In genomic region chr7:106959753-106960152, GRCh38 we compare ENCODE assay signal across 10 cellular contexts.
DNase-seq lines count a peak whose midpoint lies in the region; ATAC-seq and TF ChIP-seq lines count a peak whose summit lies in the region.
"Had no signal": no experiment of that assay in that cellular context is flagged by ENCODE, and none has a peak within 500 bp of the region (broad histone marks: within the 10 kb centered on the region; RNA-seq: fewer than 3 reads in every experiment).

No MANE protein-coding gene starts in this region.

- WGBS in endodermal cell (ENCODE audit: insufficient coverage in 1 of 2, insufficient read length in 1 of 2), 2 experiments: 14 to 34% methylated on average over 1 to 2 of the region's 2 CpGs
- 42 to 61% (median 51%) methylated on average over 2 of the region's 2 CpGs for WGBS in heart left ventricle, 4 donors

- no peak overlapping the region for H2AFZ ChIP-seq in MM.1S (ENCODE audit: low read length)

- ATAC-seq in left ventricle myocardium superior (no peak), heart left ventricle (no peak), lower lobe of right lung (no peak)

- H3K79me2 ChIP-seq in MM.1S (ENCODE audit: low read length): no peaks in the 10 kb centered on the region

- H4K20me1 ChIP-seq in MM.1S (ENCODE audit: insufficient read depth, low read length): no peaks in the 10 kb centered on the region

- H3K9ac ChIP-seq in MM.1S (ENCODE audit: low read length): no peak overlapping the region
- H3K9ac ChIP-seq in endodermal cell (ENCODE audit: extremely low read depth, low read length, poor library complexity, severe bottlenecking): no peak overlapping the region

- intact Hi-C loops in left ventricle myocardium superior (cut with micrococcal nuclease): no loop called here
- intact Hi-C loops in heart left ventricle (cut with DNase I): no loop called here
- intact Hi-C loops in lower lobe of right lung (cut with DNase I): no loop called here

- H3F3A ChIP-seq in MM.1S (ENCODE audit: insufficient read depth, low read length): no peaks in the 10 kb centered on the region

- H3K27ac ChIP-seq in MM.1S (ENCODE audit: low read length) (no peak overlapping the region), endodermal cell (ENCODE audit: low read depth, low read length) (no peak overlapping the region), heart left ventricle (no peak overlapping the region), lower lobe of right lung (no peak overlapping the region)

- H3K4me1 Mint-ChIP-seq in endodermal cell: no peaks in the 10 kb centered on the region

- no peak overlapping the region for H3K27ac Mint-ChIP-seq in endodermal cell

- TF ChIP-seq CTCF in MM.1S (IDR thresholded peaks at IDR 0.05; ENCODE audit: low read length) (peak; percentile 19; the same call in 1 of the 2 replicates), endodermal cell (conservative IDR thresholded peaks at IDR 0.05) (peak; percentile 71), heart left ventricle (IDR thresholded peaks at IDR 0.05) (no peak), lower lobe of right lung (IDR thresholded peaks at IDR 0.05) (no peak)

- no peaks in the 10 kb centered on the region for H3K27me3 ChIP-seq in MM.1S (replicated peaks; ENCODE audit: insufficient read depth, low read length)
- H3K27me3 ChIP-seq in endodermal cell (ENCODE audit: control insufficient read depth, insufficient read depth, low read length, poor library complexity, severe bottlenecking): no peaks in the 10 kb centered on the region
- H3K27me3 ChIP-seq in heart left ventricle: no peaks in the 10 kb centered on the region
- no peaks in the 10 kb centered on the region for H3K27me3 ChIP-seq in lower lobe of right lung (ENCODE audit: low read depth)

- H3K27me3 Mint-ChIP-seq in endodermal cell (ENCODE audit: insufficient read depth): no peaks in the 10 kb centered on the region

- no peaks in the 10 kb centered on the region for H3K36me3 Mint-ChIP-seq in endodermal cell (ENCODE audit: low read depth)

- no peaks in the 10 kb centered on the region for H3K9me3 Mint-ChIP-seq in endodermal cell

- H3K9me2 ChIP-seq in MM.1S (replicated peaks; ENCODE audit: insufficient read depth, low read length): no peaks in the 10 kb centered on the region

- no peak for TF ChIP-seq POLR2A in heart left ventricle (IDR thresholded peaks at IDR 0.05)

- DNase-seq in stimulated activated CD4-positive, alpha-beta T cell treated with anti-CD3 and anti-CD28 coated beads, Interleukin-15, amount 100 ng/mL, for 24 hours: peak; percentile 10
- DNase-seq in stimulated activated CD4-positive, alpha-beta T cell treated with anti-CD3 and anti-CD28 coated beads, Interleukin-2, amount 100 ng/mL, for 48 hours: no peak
- DNase-seq in MM.1S: no peak
- peak; percentile 84 for DNase-seq in endodermal cell
- DNase-seq in NCI-H774 (lab: John Stamatoyannopoulos, UW): no peak
- DNase-seq in left ventricle myocardium superior: no peak
- DNase-seq in heart left ventricle: no peak
- DNase-seq in lower lobe of right lung: no peak
- DNase-seq: NCI-H1417, substantia nigra had no signal

- H3K9me3 ChIP-seq in MM.1S (replicated peaks; ENCODE audit: insufficient read depth, low read length) (no peaks in the 10 kb centered on the region), endodermal cell (ENCODE audit: control insufficient read depth, low read length) (no peaks in the 10 kb centered on the region), heart left ventricle (peaks cover 0 to 7% (median 0%) of the 10 kb centered on the region in 12 donors), lower lobe of right lung (no peaks in the 10 kb centered on the region)

- H3K4me3 ChIP-seq in MM.1S (ENCODE audit: low read length) (no peak overlapping the region), endodermal cell (ENCODE audit: low read length) (no peak overlapping the region), heart left ventricle (no peak overlapping the region), lower lobe of right lung (no peak overlapping the region)

- H3K36me3 ChIP-seq in MM.1S (replicated peaks; ENCODE audit: insufficient read depth, low read length) (no peaks in the 10 kb centered on the region), endodermal cell (ENCODE audit: control insufficient read depth, insufficient read depth, low read length) (no peaks in the 10 kb centered on the region), heart left ventricle (no peaks in the 10 kb centered on the region), lower lobe of right lung (no peaks in the 10 kb centered on the region)

- H3K4me3 Mint-ChIP-seq in endodermal cell: no peak overlapping the region

- no peaks in the 10 kb centered on the region for H3K4me1 ChIP-seq in MM.1S (ENCODE audit: low read length)
- H3K4me1 ChIP-seq in endodermal cell (ENCODE audit: control insufficient read depth, insufficient read depth, low read length): no peaks in the 10 kb centered on the region
- no peaks in the 10 kb centered on the region for H3K4me1 ChIP-seq in heart left ventricle
- no peaks in the 10 kb centered on the region for H3K4me1 ChIP-seq in lower lobe of right lung

- no peak overlapping the region for H3K4me2 ChIP-seq in MM.1S (ENCODE audit: low read depth, low read length)

Comparison
In these comparisons a context has a peak if more than half of its experiments do, and no peak if none do; other contexts are left out.
1. DNase-seq: peak in stimulated activated CD4-positive, alpha-beta T cell treated with anti-CD3 and anti-CD28 coated beads, Interleukin-15, amount 100 ng/mL, for 24 hours (single experiment) and endodermal cell (single experiment); none in stimulated activated CD4-positive, alpha-beta T cell treated with anti-CD3 and anti-CD28 coated beads, Interleukin-2, amount 100 ng/mL, for 48 hours (0 of 2), MM.1S (single experiment), NCI-H774 (single experiment), left ventricle myocardium superior (single experiment), heart left ventricle (0 of 5) and lower lobe of right lung (single experiment).
2. CTCF ChIP-seq: peak in MM.1S (single experiment) and endodermal cell (single experiment); none in heart left ventricle (0 of 12) and lower lobe of right lung (single experiment).